8 cellular contexts compared by ENCODE assay signal in genomic region chr3:117941756-117942155, GRCh38.
"Had no signal": no experiment of that assay in that cellular context is flagged by ENCODE, and none has a peak within 500 bp of the region (broad histone marks: within the 10 kb centered on the region; RNA-seq: fewer than 3 reads in every experiment).

No MANE protein-coding gene starts in this region.

- H2AFZ ChIP-seq: GM23338 had no signal

- H3K27me3 Mint-ChIP-seq: IgD-negative memory B cell had no signal

- H3K9me3 Mint-ChIP-seq: GM23338, H9 had no signal

- DNase-seq: H9, HCEC 1CT, KBM-7 had no signal

- H3K4me1 Mint-ChIP-seq: GM23338, IgD-negative memory B cell had no signal

- H3K9ac ChIP-seq: KMS-11 had no signal

- ATAC-seq: GM23338, HepG2 had no signal

- H3K4me2 ChIP-seq: GM23338, KMS-11 had no signal

- H3K27ac Mint-ChIP-seq: GM23338, H9, IgD-negative memory B cell had no signal

- H3K36me3 Mint-ChIP-seq: IgD-negative memory B cell had no signal

- H3K4me3 Mint-ChIP-seq: GM23338, H9, IgD-negative memory B cell had no signal

- H3K4me3 ChIP-seq: GM23338 had no signal

- H3K27ac ChIP-seq: HL-60, KMS-11 had no signal
